21 cellular contexts compared by ENCODE assay signal in the genomic region with DNA sequence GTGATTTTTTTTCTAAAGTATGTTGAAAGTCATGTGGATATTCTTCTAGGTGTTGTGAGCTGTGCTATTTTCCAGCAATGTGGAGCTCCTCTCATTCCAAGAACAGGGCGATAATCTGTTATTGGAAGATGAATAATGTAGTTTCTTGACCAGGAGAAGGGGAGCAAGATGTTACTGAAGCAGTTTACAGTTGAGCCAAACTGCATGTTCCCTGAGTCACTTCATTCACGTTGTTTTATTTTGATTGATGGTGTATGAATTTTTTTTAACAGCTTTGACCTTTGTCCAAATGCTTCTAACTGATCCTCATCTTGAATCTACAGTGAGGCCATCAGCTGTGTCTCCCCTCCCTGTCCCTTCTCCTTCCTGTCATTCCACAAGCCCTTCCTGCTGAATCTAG.
A peak's percentile ranks its signal among the peaks of the same experiment; 100 is the strongest.
DNase-seq lines count a peak whose midpoint lies in the region; ATAC-seq, FAIRE-seq and TF ChIP-seq lines count a peak whose summit lies in the region.
"Had no signal": no experiment of that assay in that cellular context is flagged by ENCODE, and none has a peak within 500 bp of the region (broad histone marks: within the 10 kb centered on the region; RNA-seq: fewer than 3 reads in every experiment).

No MANE protein-coding gene starts in this region.

- H3K27ac Mint-ChIP-seq in activated naive CD4-positive, alpha-beta T cell treated with anti-CD3 and anti-CD28 coated beads, Interleukin-2, amount 10 ng/mL, durations not matched to agents 7 days and 5 days, result peak overlapping the region; percentile 74
- no peak overlapping the region for H3K27ac Mint-ChIP-seq in activated naive CD4-positive, alpha-beta T cell treated with anti-CD3 and anti-CD28 coated beads, Interleukin-2, amount 50 U/mL, for 72 hours
- H3K27ac Mint-ChIP-seq: activated CD4-positive, alpha-beta T cell treated with anti-CD3 and anti-CD28 coated beads, Interleukin-2, amount 10 ng/mL, durations not matched to agents 7 days and 5 days; activated naive CD8-positive, alpha-beta T cell treated with anti-CD3 and anti-CD28 coated beads for 36 hours; CD8-positive, alpha-beta T cell; GM23338; stimulated activated naive CD8-positive, alpha-beta T cell treated with anti-CD3 and anti-CD28 coated beads, Interleukin-15, Interleukin-2, amounts not matched to agents 100 ng/mL and 50 ng/mL, for 24 hours had no signal

- H3K14ac ChIP-seq in H1 (ENCODE audit: insufficient read length), result no peak overlapping the region

- no peaks in the 10 kb centered on the region for H3K79me1 ChIP-seq in H1 (ENCODE audit: low read depth, low read length)

- DNase-seq in activated naive CD4-positive, alpha-beta T cell treated with anti-CD3 and anti-CD28 coated beads, Interleukin-2, amount 10 ng/mL, durations not matched to agents 7 days and 5 days, result no peak
- no peak for DNase-seq in activated naive CD4-positive, alpha-beta T cell treated with anti-CD3 and anti-CD28 coated beads, Interleukin-2, amount 50 U/mL, for 72 hours (ENCODE audit: low spot score in 2 of 2)
- no peak for DNase-seq in H1 (ENCODE audit: low read depth in 1 of 2, low spot score in 2 of 2)
- DNase-seq in prostate gland (ENCODE audit: low spot score), result no peak
- no peak for DNase-seq in uterus
- no peak for DNase-seq in DMS114 treated with DMSO at 0.1 percent for 48 hours (lab: John Stamatoyannopoulos, UW; ENCODE audit: unreplicated experiment)
- DNase-seq in T-helper 2 cell, result no peak
- DNase-seq in stimulated activated CD8-positive, alpha-beta memory T cell treated with anti-CD3 and anti-CD28 coated beads, Interleukin-4, amount 100 ng/mL, for 48 hours, result no peak
- DNase-seq: 8988T; activated CD4-positive, alpha-beta T cell treated with anti-CD3 and anti-CD28 coated beads, Interleukin-2, amount 10 ng/mL, durations not matched to agents 7 days and 5 days; activated naive CD8-positive, alpha-beta T cell treated with anti-CD3 and anti-CD28 coated beads for 36 hours; activated T-cell treated with anti-CD3 and anti-CD28 coated beads for 4 hours; CD8-positive, alpha-beta T cell; DND-41; NCI-H345; stimulated activated CD4-positive, alpha-beta T cell treated with anti-CD3 and anti-CD28 coated beads, Interleukin-12 subunit alpha, Interleukin-12 subunit beta, amount 100 ng/mL, for 4 hours had no signal

- no peak overlapping the region for H3K4me3 Mint-ChIP-seq in activated naive CD4-positive, alpha-beta T cell treated with anti-CD3 and anti-CD28 coated beads, Interleukin-2, amount 10 ng/mL, durations not matched to agents 7 days and 5 days
- H3K4me3 Mint-ChIP-seq: activated CD4-positive, alpha-beta T cell treated with anti-CD3 and anti-CD28 coated beads, Interleukin-2, amount 10 ng/mL, durations not matched to agents 7 days and 5 days; activated naive CD8-positive, alpha-beta T cell treated with anti-CD3 and anti-CD28 coated beads for 36 hours; CD8-positive, alpha-beta T cell; GM23338; stimulated activated naive CD8-positive, alpha-beta T cell treated with anti-CD3 and anti-CD28 coated beads, Interleukin-15, Interleukin-2, amounts not matched to agents 100 ng/mL and 50 ng/mL, for 24 hours had no signal

- no peaks in the 10 kb centered on the region for H3K79me2 ChIP-seq in H1 (ENCODE audit: control insufficient read depth in 1 of 2, insufficient read depth in 2 of 2, low read length in 2 of 2)

- no peak for ATAC-seq in activated naive CD4-positive, alpha-beta T cell treated with anti-CD3 and anti-CD28 coated beads, Interleukin-2, amount 50 U/mL, for 72 hours
- ATAC-seq: CD8-positive, alpha-beta T cell; GM23338 had no signal

- H3K9me3 ChIP-seq in H1 (ENCODE audit: insufficient read depth in 2 of 2, low read depth in 1 of 2, low read length in 1 of 2) (no peaks in the 10 kb centered on the region), prostate gland (no peaks in the 10 kb centered on the region), uterus (no peaks in the 10 kb centered on the region)
- H3K9me3 ChIP-seq: ovary had no signal

- peaks cover 4% of the 10 kb centered on the region for H3K36me3 Mint-ChIP-seq in activated naive CD4-positive, alpha-beta T cell treated with anti-CD3 and anti-CD28 coated beads, Interleukin-2, amount 10 ng/mL, durations not matched to agents 7 days and 5 days
- H3K36me3 Mint-ChIP-seq in activated naive CD4-positive, alpha-beta T cell treated with anti-CD3 and anti-CD28 coated beads, Interleukin-2, amount 50 U/mL, for 72 hours, result no peaks in the 10 kb centered on the region
- H3K36me3 Mint-ChIP-seq: activated naive CD8-positive, alpha-beta T cell treated with anti-CD3 and anti-CD28 coated beads for 36 hours; CD8-positive, alpha-beta T cell had no signal

- H4K8ac ChIP-seq in H1 (ENCODE audit: extremely low read depth, insufficient read depth, low read length), result no peak overlapping the region

- no peak for FAIRE-seq in H1 (lab: Jason Lieb, UNC)
- FAIRE-seq: islet of Langerhans, TTC549 had no signal

- H3K23ac ChIP-seq in H1 (ENCODE audit: insufficient read length), result no peak overlapping the region

- no peaks in the 10 kb centered on the region for H3K9me3 Mint-ChIP-seq in activated naive CD4-positive, alpha-beta T cell treated with anti-CD3 and anti-CD28 coated beads, Interleukin-2, amount 10 ng/mL, durations not matched to agents 7 days and 5 days
- H3K9me3 Mint-ChIP-seq in activated naive CD4-positive, alpha-beta T cell treated with anti-CD3 and anti-CD28 coated beads, Interleukin-2, amount 50 U/mL, for 72 hours, result no peaks in the 10 kb centered on the region
- H3K9me3 Mint-ChIP-seq: activated naive CD8-positive, alpha-beta T cell treated with anti-CD3 and anti-CD28 coated beads for 36 hours; CD8-positive, alpha-beta T cell; GM23338; stimulated activated naive CD8-positive, alpha-beta T cell treated with anti-CD3 and anti-CD28 coated beads, Interleukin-15, Interleukin-2, amounts not matched to agents 100 ng/mL and 50 ng/mL, for 24 hours had no signal

- no peak overlapping the region for H3K4me3 ChIP-seq in H1 (ENCODE audit: extremely low read depth in 1 of 4, insufficient read depth in 2 of 4, low read depth in 3 of 4, low read length in 4 of 4)
- H3K4me3 ChIP-seq in prostate gland, result no peak overlapping the region
- H3K4me3 ChIP-seq in uterus, result no peak overlapping the region
- H3K4me3 ChIP-seq: GM23338, ovary had no signal

- H3K56ac ChIP-seq in H1 (replicated peaks; ENCODE audit: insufficient read length, low read depth, low read length), result no peak overlapping the region

- H3K27me3 ChIP-seq in H1 (replicated peaks in 1 of 4; ENCODE audit: control insufficient read depth in 3 of 4, extremely low read depth in 1 of 4, insufficient read depth in 3 of 4, low read length in 3 of 4) (no peaks in the 10 kb centered on the region), prostate gland (replicated peaks; ENCODE audit: insufficient read depth) (no peaks in the 10 kb centered on the region), uterus (no peaks in the 10 kb centered on the region)
- H3K27me3 ChIP-seq: ovary had no signal

- no peak for TF ChIP-seq RAD21 in H1 (IDR thresholded peaks at IDR 0.05 in 1 of 2, conservative IDR thresholded peaks at IDR 0.05 in 1 of 2; ENCODE audit: low read depth in 2 of 2, low read length in 2 of 2)

- no peak for TF ChIP-seq CTCF in H1 (IDR thresholded peaks at IDR 0.05; ENCODE audit: control extremely low read depth in 1 of 3, insufficient read depth in 1 of 3, low read depth in 1 of 3, low read length in 3 of 3)
- no peak for TF ChIP-seq CTCF in prostate gland (IDR thresholded peaks at IDR 0.05)
- no peak for TF ChIP-seq CTCF in uterus (IDR thresholded peaks at IDR 0.05)

- H3K27me3 Mint-ChIP-seq in activated naive CD4-positive, alpha-beta T cell treated with anti-CD3 and anti-CD28 coated beads, Interleukin-2, amount 10 ng/mL, durations not matched to agents 7 days and 5 days, result peaks cover 5% of the 10 kb centered on the region
- H3K27me3 Mint-ChIP-seq: activated CD4-positive, alpha-beta T cell treated with anti-CD3 and anti-CD28 coated beads, Interleukin-2, amount 10 ng/mL, durations not matched to agents 7 days and 5 days; activated naive CD8-positive, alpha-beta T cell treated with anti-CD3 and anti-CD28 coated beads for 36 hours; stimulated activated naive CD8-positive, alpha-beta T cell treated with anti-CD3 and anti-CD28 coated beads, Interleukin-15, Interleukin-2, amounts not matched to agents 100 ng/mL and 50 ng/mL, for 24 hours had no signal

- no peak overlapping the region for H3K4me2 ChIP-seq in H1 (ENCODE audit: insufficient read depth in 1 of 2, low read depth in 2 of 2, low read length in 2 of 2)
- H3K4me2 ChIP-seq: GM23338 had no signal

- no peaks in the 10 kb centered on the region for H3K36me3 ChIP-seq in H1 (ENCODE audit: control insufficient read depth in 2 of 4, insufficient read depth in 4 of 4, low read length in 3 of 4)
- no peaks in the 10 kb centered on the region for H3K36me3 ChIP-seq in prostate gland
- H3K36me3 ChIP-seq in uterus, result no peaks in the 10 kb centered on the region
- H3K36me3 ChIP-seq: ovary had no signal

- no peak overlapping the region for H2BK12ac ChIP-seq in H1 (ENCODE audit: low read depth, low read length)

- H4K20me1 ChIP-seq in H1 (replicated peaks in 1 of 2; ENCODE audit: control insufficient read depth in 1 of 2, insufficient read depth in 2 of 2, low read length in 2 of 2), result no peaks in the 10 kb centered on the region

- no peak overlapping the region for H2BK15ac ChIP-seq in H1 (ENCODE audit: low read length)

- H3K4me1 ChIP-seq in H1 (replicated peaks in 1 of 4; ENCODE audit: control insufficient read depth in 3 of 4, insufficient read depth in 4 of 4, low read length in 3 of 4), result no peaks in the 10 kb centered on the region
- peaks cover 3% of the 10 kb centered on the region for H3K4me1 ChIP-seq in prostate gland (replicated peaks)
- peaks cover 0 to 4% of the 10 kb centered on the region in 2 donors for H3K4me1 ChIP-seq in uterus

- CTCF ChIA-PET in activated naive CD4-positive, alpha-beta T cell treated with anti-CD3 and anti-CD28 coated beads, Interleukin-2, amount 10 ng/mL, durations not matched to agents 7 days and 5 days (lab: Charles Lee), result no interaction called here
- CTCF ChIA-PET in H1 (lab: Charles Lee; ENCODE audit: partially characterized antibody), result no interaction called here

- TF ChIP-seq EP300 in H1 (IDR thresholded peaks at IDR 0.05; ENCODE audit: borderline replicate concordance in 1 of 2, low read depth in 2 of 2, low read length in 2 of 2), result no peak

- H3K9ac ChIP-seq in H1 (replicated peaks in 1 of 4; ENCODE audit: extremely low read depth in 1 of 4, low read depth in 3 of 4, low read length in 3 of 4), result no peak overlapping the region

- H2BK120ac ChIP-seq in H1 (replicated peaks; ENCODE audit: low read depth, low read length), result no peak overlapping the region

- H2AK5ac ChIP-seq in H1 (ENCODE audit: low read depth, low read length), result no peak overlapping the region

- intact Hi-C loops in prostate gland (cut with DNase I), result loop anchor here (5.0 to 10.0 kb wide), 2 partner anchors 220 to 593 kb away; no protein-coding TSS in a partner anchor
- intact Hi-C loops in uterus (cut with DNase I; ENCODE audit: low total_unique reads), result no loop called here

- TF ChIP-seq POLR2A in H1 (IDR thresholded peaks at IDR 0.05; ENCODE audit: control extremely low read depth in 1 of 2, low read depth in 2 of 2, low read length in 2 of 2) (no peak), prostate gland (IDR thresholded peaks at IDR 0.05) (no peak), uterus (IDR thresholded peaks at IDR 0.05) (no peak)

- H2BK5ac ChIP-seq in H1 (ENCODE audit: low read depth, low read length), result 0 out of 2 replicates have a peak overlapping the region, but pooled peaks have one; percentile 17

- no peak overlapping the region for H4K5ac ChIP-seq in H1 (ENCODE audit: insufficient read length, low read depth, low read length)

- H4K91ac ChIP-seq in H1 (replicated peaks; ENCODE audit: insufficient read length, low read length), result no peak overlapping the region

- POLR2A ChIA-PET in H1 (lab: Charles Lee; ENCODE audit: partially characterized antibody), result no interaction called here

- peaks cover 40% of the 10 kb centered on the region for H3K4me1 Mint-ChIP-seq in activated naive CD4-positive, alpha-beta T cell treated with anti-CD3 and anti-CD28 coated beads, Interleukin-2, amount 10 ng/mL, durations not matched to agents 7 days and 5 days
- H3K4me1 Mint-ChIP-seq: GM23338 had no signal

- H3K4ac ChIP-seq in H1 (replicated peaks; ENCODE audit: insufficient read length, low read depth, low read length), result no peak overlapping the region

- H3K18ac ChIP-seq in H1 (ENCODE audit: extremely low read depth, low read length), result no peak overlapping the region

- H2BK20ac ChIP-seq in H1 (ENCODE audit: low read length), result no peak overlapping the region

- H2AFZ ChIP-seq in H1 (ENCODE audit: low read length), result no peak overlapping the region
- H2AFZ ChIP-seq: GM23338 had no signal

- no peaks in the 10 kb centered on the region for H3K23me2 ChIP-seq in H1 (ENCODE audit: low read depth, low read length)

- no peak overlapping the region for H3K27ac ChIP-seq in H1 (ENCODE audit: low read depth, low read length)
- peak overlapping the region; percentile 11 to 38 for H3K27ac ChIP-seq in prostate gland
- peak overlapping the region; percentile 56 to 63 for H3K27ac ChIP-seq in uterus
- H3K27ac ChIP-seq: ovary had no signal

- WGBS in H1 (ENCODE audit: extremely low coverage in 1 of 2, insufficient coverage in 1 of 2, insufficient read length in 1 of 2, insufficient replicate concordance in 2 of 2, low coverage in 1 of 2, low lambda C conversion rate in 2 of 2, missing lambda C conversion rate in 1 of 2), 2 experiments, result 87% methylated on average over 2 of the region's 2 CpGs; no CpG with 5 or more reads in 1 of the 2 experiments
- 29% methylated on average over 2 of the region's 2 CpGs for WGBS in prostate gland
